Comparison of ENCODE assay signal across 16 cellular contexts in genomic region chr1:201826830-201827229, GRCh38. TPM values are rescaled to one million over a fixed set of nuclear protein-coding genes. Genes with fewer than 3 reads are reported as not detected.
DNase-seq lines count a peak whose midpoint lies in the region; ATAC-seq and TF ChIP-seq lines count a peak whose summit lies in the region.
"Had no signal": no experiment of that assay in that cellular context is flagged by ENCODE, and none has a peak within 500 bp of the region (broad histone marks: within the 10 kb centered on the region; RNA-seq: fewer than 3 reads in every experiment).

No MANE protein-coding gene starts in this region.

- intact Hi-C loops in vagina (cut with DNase I) = no loop called here

- WGBS in endodermal cell (ENCODE audit: insufficient coverage in 1 of 2, insufficient read length in 1 of 2), 2 experiments = 74 to 92% methylated on average over 2 to 4 of the region's 4 CpGs

- H3K36me3 ChIP-seq in endodermal cell (ENCODE audit: control insufficient read depth, insufficient read depth, low read length) (peaks cover 5% of the 10 kb centered on the region), vagina (no peaks in the 10 kb centered on the region)
- H3K36me3 ChIP-seq: HAP-1 had no signal

- H3K27me3 ChIP-seq in endodermal cell (ENCODE audit: control insufficient read depth, insufficient read depth, low read length, poor library complexity, severe bottlenecking) = no peaks in the 10 kb centered on the region
- no peaks in the 10 kb centered on the region for H3K27me3 ChIP-seq in vagina

- no peaks in the 10 kb centered on the region for H3K9me3 Mint-ChIP-seq in endodermal cell
- H3K9me3 Mint-ChIP-seq in nephron progenitor cell = no peaks in the 10 kb centered on the region
- H3K9me3 Mint-ChIP-seq: activated naive CD8-positive, alpha-beta T cell treated with anti-CD3 and anti-CD28 coated beads, Interleukin-2, amount 10 ng/mL, durations not matched to agents 7 days and 5 days; CD4-positive, CD25-positive, alpha-beta regulatory T cell had no signal

- TF ChIP-seq CTCF in endodermal cell (conservative IDR thresholded peaks at IDR 0.05) (no peak), nephron progenitor cell (IDR thresholded peaks at IDR 0.05) (no peak), vagina (IDR thresholded peaks at IDR 0.05) (no peak)

- no peak for ATAC-seq in GM21528 (IDR thresholded peaks at IDR 0.05; ENCODE audit: low FRiP score, unreplicated experiment)

- no peaks in the 10 kb centered on the region for H3K9me3 ChIP-seq in endodermal cell (ENCODE audit: control insufficient read depth, low read length)
- no peaks in the 10 kb centered on the region for H3K9me3 ChIP-seq in vagina
- H3K9me3 ChIP-seq: HAP-1 had no signal

- H3K27me3 Mint-ChIP-seq in endodermal cell (ENCODE audit: insufficient read depth) (no peaks in the 10 kb centered on the region), nephron progenitor cell (ENCODE audit: low read depth, poor library complexity) (peaks cover 7% of the 10 kb centered on the region)
- H3K27me3 Mint-ChIP-seq: activated naive CD8-positive, alpha-beta T cell treated with anti-CD3 and anti-CD28 coated beads, Interleukin-2, amount 10 ng/mL, durations not matched to agents 7 days and 5 days; CD4-positive, CD25-positive, alpha-beta regulatory T cell had no signal

- H3K36me3 Mint-ChIP-seq in endodermal cell (ENCODE audit: low read depth) (peaks cover 7% of the 10 kb centered on the region), nephron progenitor cell (ENCODE audit: low read depth) (peaks cover 18% of the 10 kb centered on the region)

- H3K4me1 ChIP-seq in endodermal cell (ENCODE audit: control insufficient read depth, insufficient read depth, low read length) = peaks cover 3% of the 10 kb centered on the region
- peaks cover 37% of the 10 kb centered on the region for H3K4me1 ChIP-seq in vagina

- DNase-seq in GM03348 (ENCODE audit: low spot score) (peak; percentile 19), RPMI7951 (ENCODE audit: low read depth) (peak; percentile 8), endodermal cell (peak; percentile 51), nephron progenitor cell (peak; percentile 13), vagina (ENCODE audit: extremely low spot score in 2 of 2) (no peak), RKO (ENCODE audit: low spot score) (no peak)
- no peak for DNase-seq in activated CD8-positive, alpha-beta memory T cell treated with anti-CD3 and anti-CD28 coated beads for 24 hours
- DNase-seq: activated CD4-positive, CD25-positive, alpha-beta regulatory T cell; activated naive CD8-positive, alpha-beta T cell treated with anti-CD3 and anti-CD28 coated beads, Interleukin-2, amount 10 ng/mL, durations not matched to agents 7 days and 5 days; CD4-positive, CD25-positive, alpha-beta regulatory T cell; dermis blood vessel endothelial cell; foreskin melanocyte; GDM1; MV-4-11 had no signal

- no peak overlapping the region for H3K4me3 Mint-ChIP-seq in endodermal cell
- peak overlapping the region; percentile 61 for H3K4me3 Mint-ChIP-seq in nephron progenitor cell
- H3K4me3 Mint-ChIP-seq: activated naive CD8-positive, alpha-beta T cell treated with anti-CD3 and anti-CD28 coated beads, Interleukin-2, amount 10 ng/mL, durations not matched to agents 7 days and 5 days had no signal

- H3K27ac Mint-ChIP-seq in endodermal cell (peak overlapping the region; percentile 20), nephron progenitor cell (peak overlapping the region; percentile 70)
- H3K27ac Mint-ChIP-seq: activated naive CD8-positive, alpha-beta T cell treated with anti-CD3 and anti-CD28 coated beads, Interleukin-2, amount 10 ng/mL, durations not matched to agents 7 days and 5 days; CD4-positive, CD25-positive, alpha-beta regulatory T cell had no signal

- no peak for TF ChIP-seq POLR2A in vagina (IDR thresholded peaks at IDR 0.05)

- no peak overlapping the region for H3K9ac ChIP-seq in endodermal cell (ENCODE audit: extremely low read depth, low read length, poor library complexity, severe bottlenecking)

- H3K4me3 ChIP-seq in endodermal cell (ENCODE audit: low read length) = no peak overlapping the region
- no peak overlapping the region for H3K4me3 ChIP-seq in vagina
- H3K4me3 ChIP-seq: HAP-1 had no signal

- peaks cover 22% of the 10 kb centered on the region for H3K4me1 Mint-ChIP-seq in endodermal cell
- peaks cover 58% of the 10 kb centered on the region for H3K4me1 Mint-ChIP-seq in nephron progenitor cell

- no peak overlapping the region for H3K27ac ChIP-seq in endodermal cell (ENCODE audit: low read depth, low read length)
- no peak overlapping the region for H3K27ac ChIP-seq in vagina

RNA-seq across cellular contexts. Expression of gene IPO9, which starts 2.1 kb away (rescaled TPM):
- 16.7 and 22.9 TPM in 2 replicates for total RNA-seq in RPMI7951 (2014; rRNA removed; shearing (Covaris generic))
- total RNA-seq in endodermal cell (100 to 1,000 TPM; 108 to 133 TPM), vagina (12.8 TPM)
- polyA plus RNA-seq in endodermal cell (2013, experiment 1 of 2) = 89.7 TPM
- 83.8 TPM for polyA plus RNA-seq in endodermal cell (2013, experiment 2 of 2)

Comparison
In these comparisons a context has a peak if more than half of its experiments do, and no peak if none do; other contexts are left out.
1. DNase-seq: peak in GM03348 (single experiment), RPMI7951 (single experiment), endodermal cell (single experiment) and nephron progenitor cell (single experiment); none in vagina (0 of 2), activated CD8-positive, alpha-beta memory T cell treated with anti-CD3 and anti-CD28 coated beads for 24 hours (single experiment) and RKO (single experiment).